Comparison of ENCODE assay signal across 3 cellular contexts in genomic region chr22:21472984-21473383, GRCh38. TPM values are rescaled to one million over a fixed set of nuclear protein-coding genes. Genes with fewer than 3 reads are reported as not detected.
DNase-seq lines count a peak whose midpoint lies in the region; ATAC-seq, FAIRE-seq and TF ChIP-seq lines count a peak whose summit lies in the region.
"Not testable (repeated sequence)": the region's sequence is repeated elsewhere in the genome, so short reads cannot be mapped to it uniquely, and the experiment has no call there.

No MANE protein-coding gene starts in this region.

- H3K79me2 ChIP-seq in HepG2 (ENCODE audit: insufficient read depth, low read length): not testable (repeated sequence)

- not testable (repeated sequence) for TF ChIP-seq RAD21 in HepG2 (CRISPR knock-in tag; IDR thresholded peaks at IDR 0.05)

- not testable (repeated sequence) for DNase-seq in left lobe of liver (ENCODE audit: low spot score); HepG2 (ENCODE audit: low spot score); right lobe of liver

- H3K36me3 ChIP-seq in HepG2 (replicated peaks in 1 of 2; ENCODE audit: control insufficient read depth in 1 of 2, insufficient read depth in 2 of 2, low read length in 2 of 2); right lobe of liver: not testable (repeated sequence)

- H3K4me2 ChIP-seq in HepG2 (ENCODE audit: low read depth, low read length): not testable (repeated sequence)

- not testable (repeated sequence) for H3K9me3 ChIP-seq in HepG2 (ENCODE audit: low read length); right lobe of liver

- H3K4me1 ChIP-seq in HepG2 (ENCODE audit: insufficient read depth, low read length); right lobe of liver: not testable (repeated sequence)

- BruUV-seq in HepG2 (replicated peaks; lab: Mats Ljungman, UMichigan): not testable (repeated sequence)

- in situ Hi-C loops in HepG2 (cut with HindIII; ENCODE audit: extremely low pct_ligation_motif_present, low pct_unique_long_range_greater_than_20kb): not testable (repeated sequence)

- not testable (repeated sequence) for H3K27ac ChIP-seq in HepG2 (ENCODE audit: extremely low read length, insufficient read depth, low read length); right lobe of liver

- H2AFZ ChIP-seq in HepG2 (ENCODE audit: low read length): not testable (repeated sequence)

- not testable (repeated sequence) for H4K20me1 ChIP-seq in HepG2 (ENCODE audit: insufficient read depth, low read length)

- not testable (repeated sequence) for TF ChIP-seq CTCF in HepG2 (CRISPR knock-in tag; IDR thresholded peaks at IDR 0.05); right lobe of liver (IDR thresholded peaks at IDR 0.05)

- WGBS in HepG2 (ENCODE audit: low lambda C conversion rate): no CpG with 5 or more reads among the region's 11 CpGs
- no CpG with 5 or more reads among the region's 11 CpGs for WGBS in right lobe of liver (ENCODE audit: insufficient coverage, low coverage, low lambda C conversion rate, missing lambda C conversion rate)

- not testable (repeated sequence) for TF ChIP-seq EP300 in HepG2 (IDR thresholded peaks at IDR 0.05; ENCODE audit: low read depth in 2 of 2, low read length in 2 of 2); HepG2 (CRISPR knock-in tag; IDR thresholded peaks at IDR 0.05; ENCODE audit: borderline replicate concordance)

- not testable (repeated sequence) for H3K9ac ChIP-seq in HepG2 (ENCODE audit: insufficient read depth, low read depth, low read length)

- CTCF ChIA-PET in HepG2 (lab: Yijun Ruan, JAX; ENCODE audit: low intra/inter-chr PET ratio, low total read pairs): not testable (repeated sequence)

- POLR2A ChIA-PET in HepG2 (lab: Yijun Ruan, JAX): not testable (repeated sequence)

- not testable (repeated sequence) for H3K27me3 ChIP-seq in HepG2 (ENCODE audit: control insufficient read depth in 1 of 2, insufficient read depth in 2 of 2, low read length in 2 of 2); right lobe of liver

- not testable (repeated sequence) for H3K4me3 ChIP-seq in HepG2 (replicated peaks in 1 of 3; ENCODE audit: insufficient read depth in 1 of 3, low read depth in 2 of 3, low read length in 3 of 3); right lobe of liver

- intact Hi-C loops in HepG2 (cut with micrococcal nuclease; ENCODE audit: unreplicated experiment); right lobe of liver (cut with DNase I): not testable (repeated sequence)

- TF ChIP-seq POLR2A in HepG2 (IDR thresholded peaks at IDR 0.05; ENCODE audit: insufficient read depth in 1 of 2, low read depth in 2 of 2, low read length in 2 of 2); right lobe of liver (IDR thresholded peaks at IDR 0.05): not testable (repeated sequence)

- ATAC-seq in left lobe of liver: peak; percentile 61
- peak; percentile 43 for ATAC-seq in HepG2
- ATAC-seq in right lobe of liver: peak; percentile 34 to 54 (median 40)

- not testable (repeated sequence) for FAIRE-seq in HepG2 (lab: Jason Lieb, UNC)

RNA-seq across cellular contexts. Expression of gene TMEM191C, which starts 5.8 kb away (rescaled TPM):
- 0.78 TPM for total RNA-seq in left lobe of liver
- total RNA-seq in HepG2 (2016; rRNA removed; fragmentation: Illumina TruSeq; extraction: Trizol): 1.2 and 2.9 TPM in 2 replicates
- total RNA-seq in HepG2 (2016; cell fraction: cytosol; rRNA removed; fragmentation: Illumina TruSeq; extraction: Trizol; ENCODE audit: low read depth): 1.9 and 4.2 TPM in 2 replicates
- total RNA-seq in HepG2 (2016; cell fraction: insoluble cytoplasmic fraction; rRNA removed; fragmentation: Illumina TruSeq; extraction: Trizol): 0.85 and 0.91 TPM in 2 replicates
- 1.3 and 1.9 TPM in 2 replicates for total RNA-seq in HepG2 (2016; cell fraction: membrane; rRNA removed; fragmentation: Illumina TruSeq; extraction: Trizol)
- 1.6 TPM in 2 replicates for total RNA-seq in HepG2 (2016; cell fraction: nucleus; rRNA removed; fragmentation: Illumina TruSeq; extraction: Trizol)
- 2.9 and 3.3 TPM in 2 replicates for polyA plus RNA-seq in HepG2 (2011; rRNA removed)
- 3.1 and 4.1 TPM in 2 replicates for polyA plus RNA-seq in HepG2 (2011; cell fraction: cytosol; rRNA removed)
- 19.1 and 20.7 TPM in 2 replicates for polyA plus RNA-seq in HepG2 (2011; cell fraction: nucleus; rRNA removed)
- polyA plus RNA-seq in HepG2 (2012): 1.2 and 1.3 TPM in 2 replicates
- 0.45 and 0.86 TPM in 2 replicates for polyA plus RNA-seq in HepG2 (2016; cell fraction: cytosol; fragmentation: Illumina TruSeq; extraction: Trizol; ENCODE audit: low read depth)
- 0.90 and 1.4 TPM in 2 replicates for polyA plus RNA-seq in HepG2 (2016; cell fraction: insoluble cytoplasmic fraction; fragmentation: Illumina TruSeq; extraction: Trizol; ENCODE audit: low read depth)
- 0.54 and 0.72 TPM in 2 replicates for polyA plus RNA-seq in HepG2 (2016; cell fraction: membrane; fragmentation: Illumina TruSeq; extraction: Trizol; ENCODE audit: low read depth)
- polyA plus RNA-seq in HepG2 (2016; cell fraction: nucleus; fragmentation: Illumina TruSeq; extraction: Trizol; ENCODE audit: insufficient read depth, low read depth): 3.6 and 4.2 TPM in 2 replicates
- 1.1 and 3.0 TPM in 2 replicates for polyA minus RNA-seq in HepG2 (2011; rRNA and poly(A)+ RNA removed; ENCODE audit: low replicate concordance)
- polyA minus RNA-seq in HepG2 (2011; cell fraction: cytosol; rRNA and poly(A)+ RNA removed): 1.3 and 2.4 TPM in 2 replicates
- 2.2 and 4.0 TPM in 2 replicates for polyA minus RNA-seq in HepG2 (2011; cell fraction: nucleus; rRNA and poly(A)+ RNA removed)
- 1 to 10 TPM in 1 of 6 experiments, under 1 TPM in 5; 0.12 to 1.4 (median 0.66) TPM for total RNA-seq in right lobe of liver

RNA-seq across cellular contexts. Expression of gene HIC2, which starts 55.8 kb away (rescaled TPM):
- total RNA-seq in left lobe of liver (2.1 TPM), HepG2 (2016; rRNA removed; fragmentation: Illumina TruSeq; extraction: Trizol) (11.6 and 13.7 TPM in 2 replicates), right lobe of liver (1 to 10 TPM in 5 of 6 experiments, under 1 TPM in 1; 0.88 to 1.9 (median 1.4) TPM)
- total RNA-seq in HepG2 (2016; cell fraction: cytosol; rRNA removed; fragmentation: Illumina TruSeq; extraction: Trizol; ENCODE audit: low read depth): 1.2 and 1.5 TPM in 2 replicates
- 9.7 and 13.2 TPM in 2 replicates for total RNA-seq in HepG2 (2016; cell fraction: insoluble cytoplasmic fraction; rRNA removed; fragmentation: Illumina TruSeq; extraction: Trizol)
- total RNA-seq in HepG2 (2016; cell fraction: membrane; rRNA removed; fragmentation: Illumina TruSeq; extraction: Trizol): 4.6 and 5.2 TPM in 2 replicates
- 10.7 and 10.9 TPM in 2 replicates for total RNA-seq in HepG2 (2016; cell fraction: nucleus; rRNA removed; fragmentation: Illumina TruSeq; extraction: Trizol)
- polyA plus RNA-seq in HepG2 (2011; rRNA removed): 5.0 and 6.1 TPM in 2 replicates
- polyA plus RNA-seq in HepG2 (2011; cell fraction: cytosol; rRNA removed): 4.6 and 4.8 TPM in 2 replicates
- 14.6 and 16.6 TPM in 2 replicates for polyA plus RNA-seq in HepG2 (2011; cell fraction: nucleus; rRNA removed)
- polyA plus RNA-seq in HepG2 (2012): 12.6 and 12.9 TPM in 2 replicates
- polyA plus RNA-seq in HepG2 (2016; cell fraction: cytosol; fragmentation: Illumina TruSeq; extraction: Trizol; ENCODE audit: low read depth): 0.53 and 0.58 TPM in 2 replicates
- 7.8 and 10.0 TPM in 2 replicates for polyA plus RNA-seq in HepG2 (2016; cell fraction: insoluble cytoplasmic fraction; fragmentation: Illumina TruSeq; extraction: Trizol; ENCODE audit: low read depth)
- 1.8 and 2.0 TPM in 2 replicates for polyA plus RNA-seq in HepG2 (2016; cell fraction: membrane; fragmentation: Illumina TruSeq; extraction: Trizol; ENCODE audit: low read depth)
- polyA plus RNA-seq in HepG2 (2016; cell fraction: nucleus; fragmentation: Illumina TruSeq; extraction: Trizol; ENCODE audit: insufficient read depth, low read depth): 14.3 and 15.7 TPM in 2 replicates
- 2.3 and 19.9 TPM in 2 replicates for polyA minus RNA-seq in HepG2 (2011; rRNA and poly(A)+ RNA removed; ENCODE audit: low replicate concordance)
- 7.5 and 8.9 TPM in 2 replicates for polyA minus RNA-seq in HepG2 (2011; cell fraction: cytosol; rRNA and poly(A)+ RNA removed)
- 10.9 and 11.6 TPM in 2 replicates for polyA minus RNA-seq in HepG2 (2011; cell fraction: nucleus; rRNA and poly(A)+ RNA removed)
